2 cellular contexts compared by ENCODE assay signal in genomic region chr20:63814833-63815612, GRCh38.
TF ChIP-seq lines count a peak whose summit lies in the region.

No MANE protein-coding gene starts in this region.

TF ChIP-seq in HEK293, 187 proteins besides CTCF, POLR2A, EP300 and RAD21:
- TF ChIP-seq ZBTB17 (tag by site-specific recombination; IDR thresholded peaks at IDR 0.05) (peak; percentile 46; the same call in 1 of the 2 replicates), PRDM2 (tag by site-specific recombination; IDR thresholded peaks at IDR 0.05; ENCODE audit: borderline replicate concordance) (no peak), TSHZ1 (tag by site-specific recombination; IDR thresholded peaks at IDR 0.05; ENCODE audit: borderline replicate concordance) (no peak), HIC1 (tag by site-specific recombination; IDR thresholded peaks at IDR 0.05) (peak; percentile 81), ZEB2 (tag by site-specific recombination; IDR thresholded peaks at IDR 0.05) (peak; percentile 100), ZBTB6 (tag by site-specific recombination; IDR thresholded peaks at IDR 0.05) (peak; percentile 75)

TF ChIP-seq in IMR-90, 13 proteins besides CTCF, POLR2A, EP300 and RAD21:
- no peak for TF ChIP-seq NFE2L2 (IDR thresholded peaks at IDR 0.05; ENCODE audit: low read depth, low read length)
- TF ChIP-seq RCOR1 (IDR thresholded peaks at IDR 0.05; ENCODE audit: insufficient replicate concordance, low read length) = no peak
- TF ChIP-seq CEBPB (IDR thresholded peaks at IDR 0.05; ENCODE audit: low read depth, low read length) = peak; percentile 47
